In the genomic region with DNA sequence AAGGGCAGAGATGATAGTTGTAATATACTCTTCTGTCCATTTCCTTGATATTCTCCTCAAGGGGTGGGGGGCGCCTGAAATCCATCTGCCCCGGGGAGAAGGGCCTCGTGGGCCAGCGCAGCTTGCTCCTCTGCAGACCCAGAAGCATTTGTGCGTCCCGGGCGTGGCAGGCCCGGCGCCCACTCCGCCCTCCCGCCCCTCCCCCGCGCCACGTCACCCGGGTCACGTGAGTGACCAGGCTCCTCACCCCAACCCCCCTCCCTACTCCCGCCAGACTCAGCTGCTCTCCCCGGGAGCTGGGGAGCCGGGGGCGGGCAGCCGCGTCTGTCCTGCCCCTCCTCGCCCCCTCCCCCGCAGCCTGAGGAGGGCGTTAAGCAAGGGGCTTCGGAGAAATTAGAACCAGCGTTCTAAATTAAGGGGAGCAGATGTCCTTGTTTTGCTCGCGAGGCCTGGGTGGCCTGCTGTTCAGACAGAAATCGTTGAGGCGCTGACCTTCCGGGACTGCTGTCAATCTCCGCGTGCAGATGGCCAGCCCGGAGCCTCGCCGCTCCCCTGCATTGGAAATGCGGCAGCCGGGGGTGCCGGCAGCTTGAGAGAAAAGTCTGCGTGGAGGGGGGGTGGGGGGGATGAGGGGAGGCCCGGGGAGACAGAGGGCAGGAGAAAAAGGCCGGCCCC, we compare ENCODE assay signal across 8 cellular contexts.
DNase-seq lines count a peak whose midpoint lies in the region; ATAC-seq and TF ChIP-seq lines count a peak whose summit lies in the region.

No MANE protein-coding gene starts in this region.

- H3K4me1 Mint-ChIP-seq in effector memory CD8-positive, alpha-beta T cell (ENCODE audit: low read depth in 2 of 2) = peaks cover 0 to 12% of the 10 kb centered on the region in 2 donors
- peaks cover 8% of the 10 kb centered on the region for H3K4me1 Mint-ChIP-seq in memory B cell

- DNase-seq in GF-D8 (lab: John Stamatoyannopoulos, UW) (peak; percentile 31), HEK293T (ENCODE audit: extremely low spot score) (peak; percentile 37), NCI-H446 (lab: John Stamatoyannopoulos, UW) (peak; percentile 69 to 82), memory B cell (ENCODE audit: low spot score in 2 of 2) (peak; percentile 29 to 35), SKM-1 (lab: John Stamatoyannopoulos, UW; ENCODE audit: unreplicated experiment) (no peak)
- DNase-seq in activated CD8-positive, alpha-beta memory T cell treated with anti-CD3 and anti-CD28 coated beads for 24 hours = peak; percentile 87
- DNase-seq in effector memory CD8-positive, alpha-beta T cell = peak; percentile 27 to 37 (median 35)
- DNase-seq in stimulated activated CD4-positive, alpha-beta T cell treated with anti-CD3 and anti-CD28 coated beads, TNF-alpha, amount 100 ng/mL, for 24 hours (ENCODE audit: low read depth in 3 of 3) = peak; percentile 33 to 74 (median 57)

- H3K36me3 Mint-ChIP-seq in effector memory CD8-positive, alpha-beta T cell (ENCODE audit: insufficient read depth) = peaks cover 3% of the 10 kb centered on the region
- no peaks in the 10 kb centered on the region for H3K36me3 Mint-ChIP-seq in memory B cell

- no peaks in the 10 kb centered on the region for H3K27me3 Mint-ChIP-seq in effector memory CD8-positive, alpha-beta T cell
- H3K27me3 Mint-ChIP-seq in memory B cell = no peaks in the 10 kb centered on the region

- H3K9me3 Mint-ChIP-seq in effector memory CD8-positive, alpha-beta T cell = no peaks in the 10 kb centered on the region
- H3K9me3 Mint-ChIP-seq in memory B cell = no peaks in the 10 kb centered on the region

- H3K4me3 Mint-ChIP-seq in effector memory CD8-positive, alpha-beta T cell = peak overlapping the region; percentile 69 to 72
- peak overlapping the region; percentile 87 for H3K4me3 Mint-ChIP-seq in memory B cell

- peak; percentile 86 for ATAC-seq in effector memory CD8-positive, alpha-beta T cell (replicated peaks)
- ATAC-seq in memory B cell (ENCODE audit: low read depth) = peak; percentile 81

- CTCF ChIA-PET in HEK293T (lab: Yijun Ruan, JAX) = no interaction called here

- POLR2A ChIA-PET in HEK293T (lab: Yijun Ruan, JAX) = interaction anchor here (0.7 to 1.6 kb wide), 3 partner anchors 10 to 102 kb away, joined by 3 to 6 read pairs (median 4); a partner anchor contains a TSS

- H3K27ac Mint-ChIP-seq in effector memory CD8-positive, alpha-beta T cell = peak overlapping the region; percentile 46 to 74
- no peak overlapping the region for H3K27ac Mint-ChIP-seq in memory B cell

TF ChIP-seq in HEK293T, 16 proteins besides CTCF, POLR2A, EP300 and RAD21:
- TF ChIP-seq ARNT (IDR thresholded peaks at IDR 0.05) (no peak), LEF1 (IDR thresholded peaks at IDR 0.05; ENCODE audit: borderline replicate concordance) (no peak), ELF4 (IDR thresholded peaks at IDR 0.05) (no peak), CTBP1 (IDR thresholded peaks at IDR 0.05; ENCODE audit: borderline replicate concordance) (no peak), FOXA1 (IDR thresholded peaks at IDR 0.05) (no peak), FOXM1 (IDR thresholded peaks at IDR 0.05; ENCODE audit: borderline replicate concordance) (no peak), ZNF384 (IDR thresholded peaks at IDR 0.05) (no peak), TARDBP (IDR thresholded peaks at IDR 0.05) (no peak), HDGF (IDR thresholded peaks at IDR 0.05; ENCODE audit: borderline replicate concordance) (no peak), L3MBTL2 (conservative IDR thresholded peaks at IDR 0.05) (peak; percentile 40), NFRKB (IDR thresholded peaks at IDR 0.05) (no peak), FOXK2 (IDR thresholded peaks at IDR 0.05) (no peak), BHLHE40 (IDR thresholded peaks at IDR 0.05; ENCODE audit: borderline replicate concordance) (no peak), SP1 (IDR thresholded peaks at IDR 0.05) (no peak), SUZ12 (IDR thresholded peaks at IDR 0.05) (no peak)
- TF ChIP-seq, protein P1, sequence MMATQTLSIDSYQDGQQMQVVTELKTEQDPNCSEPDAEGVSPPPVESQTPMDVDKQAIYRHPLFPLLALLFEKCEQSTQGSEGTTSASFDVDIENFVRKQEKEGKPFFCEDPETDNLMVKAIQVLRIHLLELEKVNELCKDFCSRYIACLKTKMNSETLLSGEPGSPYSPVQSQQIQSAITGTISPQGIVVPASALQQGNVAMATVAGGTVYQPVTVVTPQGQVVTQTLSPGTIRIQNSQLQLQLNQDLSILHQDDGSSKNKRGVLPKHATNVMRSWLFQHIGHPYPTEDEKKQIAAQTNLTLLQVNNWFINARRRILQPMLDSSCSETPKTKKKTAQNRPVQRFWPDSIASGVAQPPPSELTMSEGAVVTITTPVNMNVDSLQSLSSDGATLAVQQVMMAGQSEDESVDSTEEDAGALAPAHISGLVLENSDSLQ (IDR thresholded peaks at IDR 0.05) = peak; percentile 53
